Comparison of ENCODE assay signal across 16 cellular contexts in genomic region chr17:17073006-17073626, GRCh38. TPM values are rescaled to one million over a fixed set of nuclear protein-coding genes. Genes with fewer than 3 reads are reported as not detected.
A peak's percentile ranks its signal among the peaks of the same experiment; 100 is the strongest.
DNase-seq lines count a peak whose midpoint lies in the region; ATAC-seq and TF ChIP-seq lines count a peak whose summit lies in the region.
"Had no signal": no experiment of that assay in that cellular context is flagged by ENCODE, and none has a peak within 500 bp of the region (broad histone marks: within the 10 kb centered on the region; RNA-seq: fewer than 3 reads in every experiment).

No MANE protein-coding gene starts in this region.

- peak; percentile 62 for ATAC-seq in activated naive CD8-positive, alpha-beta T cell treated with anti-CD3 and anti-CD28 coated beads, Interleukin-2, amount 50 U/mL, for 24 hours
- peak; percentile 64 for ATAC-seq in left ventricle myocardium superior
- peak; percentile 69 to 77 for ATAC-seq in gastrocnemius medialis
- no peak for ATAC-seq in GM21390 (IDR thresholded peaks at IDR 0.05; ENCODE audit: unreplicated experiment)
- ATAC-seq in HG02884 (IDR thresholded peaks at IDR 0.05; ENCODE audit: unreplicated experiment): no peak
- ATAC-seq: left colon had no signal

- H3K9me3 ChIP-seq in HEK293 (ENCODE audit: control insufficient read depth, insufficient read depth, low read depth, low read length) (no peaks in the 10 kb centered on the region), gastrocnemius medialis (no peaks in the 10 kb centered on the region)

- peaks cover 10% of the 10 kb centered on the region for H3K4me1 ChIP-seq in HEK293 (ENCODE audit: control insufficient read depth, insufficient read depth, low read length)
- peaks cover 85 to 89% of the 10 kb centered on the region in 2 donors for H3K4me1 ChIP-seq in gastrocnemius medialis

- in situ Hi-C loops in gastrocnemius medialis (cut with MboI; ENCODE audit: low sequenced_read_pairs in 4 of 4): no loop called here

- intact Hi-C loops in left ventricle myocardium superior (cut with micrococcal nuclease): no loop called here
- intact Hi-C loops in gastrocnemius medialis (cut with DNase I; ENCODE audit: low total_unique reads): no loop called here

- H3K36me3 Mint-ChIP-seq in activated naive CD8-positive, alpha-beta T cell treated with anti-CD3 and anti-CD28 coated beads, Interleukin-2, amount 50 U/mL, for 24 hours (ENCODE audit: low read depth): peaks cover 22% of the 10 kb centered on the region

- H3K27me3 Mint-ChIP-seq in activated naive CD8-positive, alpha-beta T cell treated with anti-CD3 and anti-CD28 coated beads, Interleukin-2, amount 50 U/mL, for 24 hours: no peaks in the 10 kb centered on the region
- H3K27me3 Mint-ChIP-seq: CD8-positive, alpha-beta memory T cell had no signal

- H3K36me3 ChIP-seq in HEK293 (ENCODE audit: control insufficient read depth in 2 of 2, insufficient read depth in 1 of 2, low read length in 2 of 2): peaks cover 8 to 54% of the 10 kb centered on the region in 2 experiments
- peaks cover 0 to 5% of the 10 kb centered on the region in 2 donors for H3K36me3 ChIP-seq in gastrocnemius medialis

- no peak for TF ChIP-seq CTCF in HEK293 (tag by site-specific recombination; IDR thresholded peaks at IDR 0.05)
- no peak for TF ChIP-seq CTCF in gastrocnemius medialis (IDR thresholded peaks at IDR 0.05 in 4 of 5, conservative IDR thresholded peaks at IDR 0.05 in 1 of 5)

- H3K4me1 Mint-ChIP-seq in activated naive CD8-positive, alpha-beta T cell treated with anti-CD3 and anti-CD28 coated beads, Interleukin-2, amount 50 U/mL, for 24 hours: peaks cover 46% of the 10 kb centered on the region

- no peak overlapping the region for H3K27ac ChIP-seq in HEK293 (ENCODE audit: extremely low read depth, low read depth, low read length)
- H3K27ac ChIP-seq in gastrocnemius medialis: peak overlapping the region; percentile 52 to 66 (median 56)
- H3K27ac ChIP-seq: HL-60, KMS-11 had no signal

- TF ChIP-seq POLR2A in gastrocnemius medialis (IDR thresholded peaks at IDR 0.05): no peak

- H3K9me3 Mint-ChIP-seq in activated naive CD8-positive, alpha-beta T cell treated with anti-CD3 and anti-CD28 coated beads, Interleukin-2, amount 50 U/mL, for 24 hours: no peaks in the 10 kb centered on the region

- CTCF ChIA-PET in HEK293 (lab: Yijun Ruan, JAX): no interaction called here

- H3K4me3 ChIP-seq in HEK293 (ENCODE audit: low read depth, low read length) (no peak overlapping the region), gastrocnemius medialis (no peak overlapping the region)
- H3K4me3 ChIP-seq: GM23248 had no signal

- no peak for DNase-seq in activated naive CD8-positive, alpha-beta T cell treated with anti-CD3 and anti-CD28 coated beads, Interleukin-2, amount 50 U/mL, for 24 hours
- DNase-seq in left ventricle myocardium superior: no peak
- DNase-seq in gastrocnemius medialis: peak in 1 of 2 donors; percentile 34
- no peak for DNase-seq in HUDEP-2 (lab: John Stamatoyannopoulos, UW; ENCODE audit: unreplicated experiment in 76 of 76)
- DNase-seq in stimulated activated naive CD4-positive, alpha-beta T cell treated with Interleukin-2 at 50 U/mL for 16 hours (lab: John Stamatoyannopoulos, UW): no peak
- DNase-seq: activated CD4-positive, alpha-beta T cell treated with anti-CD3 and anti-CD28 coated beads, Interleukin-2, amount 50 U/mL, for 48 hours; hypothalamus; left colon; NCI-H1105 treated with DMSO at 0.1 percent for 48 hours had no signal

- H3K4me3 Mint-ChIP-seq in activated naive CD8-positive, alpha-beta T cell treated with anti-CD3 and anti-CD28 coated beads, Interleukin-2, amount 50 U/mL, for 24 hours: no peak overlapping the region

- POLR2A ChIA-PET in HEK293 (lab: Yijun Ruan, JAX): no interaction called here

- H3K27me3 ChIP-seq in gastrocnemius medialis: no peaks in the 10 kb centered on the region

- H3K27ac Mint-ChIP-seq in activated naive CD8-positive, alpha-beta T cell treated with anti-CD3 and anti-CD28 coated beads, Interleukin-2, amount 50 U/mL, for 24 hours: no peak overlapping the region

TF ChIP-seq in HEK293, 187 proteins besides CTCF, POLR2A, EP300 and RAD21:
- TF ChIP-seq MZF1 (tag by site-specific recombination; IDR thresholded peaks at IDR 0.05; ENCODE audit: borderline replicate concordance): no peak
- TF ChIP-seq ZNF169 (tag by site-specific recombination; IDR thresholded peaks at IDR 0.05): no peak
- TF ChIP-seq ZNF302 (tag by site-specific recombination; IDR thresholded peaks at IDR 0.05; ENCODE audit: low read depth): no peak
- TF ChIP-seq ZNF416 (tag by site-specific recombination; IDR thresholded peaks at IDR 0.05): no peak
- TF ChIP-seq ATF2 (tag by site-specific recombination; IDR thresholded peaks at IDR 0.05; ENCODE audit: low read depth): peak; percentile 70; the same call in 1 of the 2 replicates
- TF ChIP-seq ZNF514 (tag by site-specific recombination; IDR thresholded peaks at IDR 0.05): no peak
- TF ChIP-seq ZNF341 (tag by site-specific recombination; IDR thresholded peaks at IDR 0.05; ENCODE audit: low read depth): peak; percentile 8; the same call in 1 of the 2 replicates
- TF ChIP-seq GFI1B (tag by site-specific recombination; IDR thresholded peaks at IDR 0.05): no peak
- no peak for TF ChIP-seq KLF10 (tag by site-specific recombination; IDR thresholded peaks at IDR 0.05)
- TF ChIP-seq ZNF558 (tag by site-specific recombination; IDR thresholded peaks at IDR 0.05): no peak
- TF ChIP-seq KLF1 (tag by site-specific recombination; IDR thresholded peaks at IDR 0.05): peak; percentile 57
- TF ChIP-seq ZBTB1 (tag by site-specific recombination; IDR thresholded peaks at IDR 0.05): no peak
- TF ChIP-seq BCL11B (tag by site-specific recombination; IDR thresholded peaks at IDR 0.05; ENCODE audit: low read depth): no peak
- TF ChIP-seq ZNF785 (tag by site-specific recombination; IDR thresholded peaks at IDR 0.05): no peak
- TF ChIP-seq ZFHX2 (tag by site-specific recombination; conservative IDR thresholded peaks at IDR 0.05): 0 out of 2 replicates have a peak, but pooled peaks have one; percentile 6
- no peak for TF ChIP-seq KLF7 (tag by site-specific recombination; IDR thresholded peaks at IDR 0.05; ENCODE audit: borderline replicate concordance)
- TF ChIP-seq ZNF670 (tag by site-specific recombination; IDR thresholded peaks at IDR 0.05; ENCODE audit: low read depth): no peak
- peak; percentile 65; the same call in 1 of the 2 replicates for TF ChIP-seq ZNF600 (tag by site-specific recombination; IDR thresholded peaks at IDR 0.05)
- no peak for TF ChIP-seq ZNF843 (tag by site-specific recombination; IDR thresholded peaks at IDR 0.05)
- no peak for TF ChIP-seq KLF17 (tag by site-specific recombination; IDR thresholded peaks at IDR 0.05)
- no peak for TF ChIP-seq ZFP37 (tag by site-specific recombination; IDR thresholded peaks at IDR 0.05)
- TF ChIP-seq ZNF654 (tag by site-specific recombination; IDR thresholded peaks at IDR 0.05; ENCODE audit: low read depth): no peak
- TF ChIP-seq, protein P1, sequence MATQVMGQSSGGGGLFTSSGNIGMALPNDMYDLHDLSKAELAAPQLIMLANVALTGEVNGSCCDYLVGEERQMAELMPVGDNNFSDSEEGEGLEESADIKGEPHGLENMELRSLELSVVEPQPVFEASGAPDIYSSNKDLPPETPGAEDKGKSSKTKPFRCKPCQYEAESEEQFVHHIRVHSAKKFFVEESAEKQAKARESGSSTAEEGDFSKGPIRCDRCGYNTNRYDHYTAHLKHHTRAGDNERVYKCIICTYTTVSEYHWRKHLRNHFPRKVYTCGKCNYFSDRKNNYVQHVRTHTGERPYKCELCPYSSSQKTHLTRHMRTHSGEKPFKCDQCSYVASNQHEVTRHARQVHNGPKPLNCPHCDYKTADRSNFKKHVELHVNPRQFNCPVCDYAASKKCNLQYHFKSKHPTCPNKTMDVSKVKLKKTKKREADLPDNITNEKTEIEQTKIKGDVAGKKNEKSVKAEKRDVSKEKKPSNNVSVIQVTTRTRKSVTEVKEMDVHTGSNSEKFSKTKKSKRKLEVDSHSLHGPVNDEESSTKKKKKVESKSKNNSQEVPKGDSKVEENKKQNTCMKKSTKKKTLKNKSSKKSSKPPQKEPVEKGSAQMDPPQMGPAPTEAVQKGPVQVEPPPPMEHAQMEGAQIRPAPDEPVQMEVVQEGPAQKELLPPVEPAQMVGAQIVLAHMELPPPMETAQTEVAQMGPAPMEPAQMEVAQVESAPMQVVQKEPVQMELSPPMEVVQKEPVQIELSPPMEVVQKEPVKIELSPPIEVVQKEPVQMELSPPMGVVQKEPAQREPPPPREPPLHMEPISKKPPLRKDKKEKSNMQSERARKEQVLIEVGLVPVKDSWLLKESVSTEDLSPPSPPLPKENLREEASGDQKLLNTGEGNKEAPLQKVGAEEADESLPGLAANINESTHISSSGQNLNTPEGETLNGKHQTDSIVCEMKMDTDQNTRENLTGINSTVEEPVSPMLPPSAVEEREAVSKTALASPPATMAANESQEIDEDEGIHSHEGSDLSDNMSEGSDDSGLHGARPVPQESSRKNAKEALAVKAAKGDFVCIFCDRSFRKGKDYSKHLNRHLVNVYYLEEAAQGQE (tag by site-specific recombination; IDR thresholded peaks at IDR 0.05): no peak
- TF ChIP-seq HOXC10 (CRISPR knock-in tag; IDR thresholded peaks at IDR 0.05): no peak
TF ChIP-seq in HEK293: peak in this region for 5.

RNA-seq across cellular contexts. Expression of gene MPRIP, which starts 30.9 kb away (rescaled TPM):
- 335 TPM for total RNA-seq in left ventricle myocardium superior
- 100 to 1,000 TPM in 3 of 4 donors, 10 to 100 TPM in 1; 71.1 to 127 (median 124) TPM for total RNA-seq in gastrocnemius medialis

Comparison
In these comparisons a context has a peak if more than half of its experiments do, and no peak if none do; other contexts are left out.
1. ATAC-seq: peak in activated naive CD8-positive, alpha-beta T cell treated with anti-CD3 and anti-CD28 coated beads, Interleukin-2, amount 50 U/mL, for 24 hours (single experiment), left ventricle myocardium superior (single experiment) and gastrocnemius medialis (2 of 2); none in GM21390 (single experiment) and HG02884 (single experiment).